Comparison of ENCODE assay signal across 11 cellular contexts in genomic region chr12:53004582-53004981, GRCh38. TPM values are rescaled to one million over a fixed set of nuclear protein-coding genes. Genes with fewer than 3 reads are reported as not detected.
DNase-seq lines count a peak whose midpoint lies in the region; ATAC-seq lines count a peak whose summit lies in the region.
"Had no signal": no experiment of that assay in that cellular context is flagged by ENCODE, and none has a peak within 500 bp of the region (broad histone marks: within the 10 kb centered on the region; RNA-seq: fewer than 3 reads in every experiment).

No MANE protein-coding gene starts in this region.

- H3K27ac Mint-ChIP-seq in stimulated activated naive CD8-positive, alpha-beta T cell treated with anti-CD3 and anti-CD28 coated beads, Interleukin-15, Interleukin-2, amounts not matched to agents 100 ng/mL and 50 ng/mL, for 24 hours, result no peak overlapping the region
- H3K27ac Mint-ChIP-seq in T-helper 17 cell, result no peak overlapping the region

- no peak for ATAC-seq in stimulated activated naive CD8-positive, alpha-beta T cell treated with anti-CD3 and anti-CD28 coated beads, Interleukin-15, Interleukin-2, amounts not matched to agents 100 U/mL and 50 U/mL, for 24 hours
- ATAC-seq in T-helper 17 cell, result no peak
- ATAC-seq in GM19324 (IDR thresholded peaks at IDR 0.05; ENCODE audit: low FRiP score, unreplicated experiment), result no peak
- no peak for ATAC-seq in HG03439 (IDR thresholded peaks at IDR 0.05; ENCODE audit: unreplicated experiment)

- H3K9me3 Mint-ChIP-seq in stimulated activated naive CD8-positive, alpha-beta T cell treated with anti-CD3 and anti-CD28 coated beads, Interleukin-15, Interleukin-2, amounts not matched to agents 100 ng/mL and 50 ng/mL, for 24 hours, result no peaks in the 10 kb centered on the region

- no peaks in the 10 kb centered on the region for H3K9me3 ChIP-seq in T-helper 17 cell (ENCODE audit: control insufficient read depth, low read length, poor library complexity, severe bottlenecking)

- H3K27me3 Mint-ChIP-seq in stimulated activated naive CD8-positive, alpha-beta T cell treated with anti-CD3 and anti-CD28 coated beads, Interleukin-15, Interleukin-2, amounts not matched to agents 100 ng/mL and 50 ng/mL, for 24 hours, result peaks cover 8% of the 10 kb centered on the region
- H3K27me3 Mint-ChIP-seq in T-helper 17 cell, result no peaks in the 10 kb centered on the region

- peak overlapping the region; percentile 91 for H3K4me3 Mint-ChIP-seq in stimulated activated naive CD8-positive, alpha-beta T cell treated with anti-CD3 and anti-CD28 coated beads, Interleukin-15, Interleukin-2, amounts not matched to agents 100 ng/mL and 50 ng/mL, for 24 hours
- H3K4me3 Mint-ChIP-seq in T-helper 17 cell, result peak overlapping the region; percentile 63

- peaks cover 47% of the 10 kb centered on the region for H3K4me1 Mint-ChIP-seq in stimulated activated naive CD8-positive, alpha-beta T cell treated with anti-CD3 and anti-CD28 coated beads, Interleukin-15, Interleukin-2, amounts not matched to agents 100 ng/mL and 50 ng/mL, for 24 hours (ENCODE audit: low read depth)
- peaks cover 19% of the 10 kb centered on the region for H3K4me1 Mint-ChIP-seq in T-helper 17 cell

- no peak for DNase-seq in stimulated activated naive CD8-positive, alpha-beta T cell treated with anti-CD3 and anti-CD28 coated beads, Interleukin-15, Interleukin-2, amounts not matched to agents 100 U/mL and 50 U/mL, for 24 hours
- DNase-seq in T-helper 17 cell (no peak), foreskin melanocyte (peak; percentile 68), MV-4-11 (lab: John Stamatoyannopoulos, UW) (no peak), NCI-H1930 (lab: John Stamatoyannopoulos, UW) (no peak)
- DNase-seq: activated CD4-positive, alpha-beta T cell treated with anti-CD3 and anti-CD28 coated beads for 1 hour; cortex of kidney; NCI-H526 treated with DMSO at 0.1 percent for 48 hours had no signal

- peaks cover 32% of the 10 kb centered on the region for H3K36me3 Mint-ChIP-seq in stimulated activated naive CD8-positive, alpha-beta T cell treated with anti-CD3 and anti-CD28 coated beads, Interleukin-15, Interleukin-2, amounts not matched to agents 100 ng/mL and 50 ng/mL, for 24 hours (ENCODE audit: low read depth)
- H3K36me3 Mint-ChIP-seq in T-helper 17 cell (ENCODE audit: low read depth), result peaks cover 5% of the 10 kb centered on the region

RNA-seq across cellular contexts. Expression of gene EIF4B, which starts 1.7 kb away (rescaled TPM):
- total RNA-seq in T-helper 17 cell, result 100 to 1,000 TPM; 635 to 667 TPM

RNA-seq across cellular contexts. Expression of gene TNS2, which starts 45.3 kb away (rescaled TPM):
- 1 to 10 TPM; 1.4 to 3.1 TPM for total RNA-seq in T-helper 17 cell

RNA-seq across cellular contexts. Expression of gene KRT18, which starts 55.7 kb away (rescaled TPM):
- 1 to 10 TPM; 1.8 to 3.2 TPM for total RNA-seq in T-helper 17 cell
